In genomic region chr20:45810191-45810590, GRCh38 we compare ENCODE assay signal across 1 cellular context.
TF ChIP-seq lines count a peak whose summit lies in the region.

No MANE protein-coding gene starts in this region.

TF ChIP-seq in endothelial cell of umbilical vein, 7 proteins besides CTCF, POLR2A, EP300 and RAD21:
- TF ChIP-seq JUN (IDR thresholded peaks at IDR 0.05; ENCODE audit: borderline replicate concordance, insufficient read depth, insufficient read length, low read depth) (no peak), FOS (IDR thresholded peaks at IDR 0.05; ENCODE audit: borderline replicate concordance, insufficient read depth, low read length) (no peak), POLR2AphosphoS5 (IDR thresholded peaks at IDR 0.05; ENCODE audit: insufficient read depth, low read depth, low read length) (no peak), MAX (IDR thresholded peaks at IDR 0.05; ENCODE audit: insufficient read depth, insufficient read length) (no peak), EZH2 (IDR thresholded peaks at IDR 0.05; ENCODE audit: borderline replicate concordance, low read depth, low read length, severe bottlenecking) (no peak), GATA2 (IDR thresholded peaks at IDR 0.05; ENCODE audit: insufficient read depth, insufficient read length, low read depth, low read length) (no peak), MYC (IDR thresholded peaks at IDR 0.05; ENCODE audit: low read depth, low read length) (no peak)
